ENCODE assay signal across 8 cellular contexts in genomic region chr17:78130439-78131101, GRCh38. TPM values are rescaled to one million over a fixed set of nuclear protein-coding genes. Genes with fewer than 3 reads are reported as not detected.
DNase-seq lines count a peak whose midpoint lies in the region; ATAC-seq and TF ChIP-seq lines count a peak whose summit lies in the region.

A gene with protein sequence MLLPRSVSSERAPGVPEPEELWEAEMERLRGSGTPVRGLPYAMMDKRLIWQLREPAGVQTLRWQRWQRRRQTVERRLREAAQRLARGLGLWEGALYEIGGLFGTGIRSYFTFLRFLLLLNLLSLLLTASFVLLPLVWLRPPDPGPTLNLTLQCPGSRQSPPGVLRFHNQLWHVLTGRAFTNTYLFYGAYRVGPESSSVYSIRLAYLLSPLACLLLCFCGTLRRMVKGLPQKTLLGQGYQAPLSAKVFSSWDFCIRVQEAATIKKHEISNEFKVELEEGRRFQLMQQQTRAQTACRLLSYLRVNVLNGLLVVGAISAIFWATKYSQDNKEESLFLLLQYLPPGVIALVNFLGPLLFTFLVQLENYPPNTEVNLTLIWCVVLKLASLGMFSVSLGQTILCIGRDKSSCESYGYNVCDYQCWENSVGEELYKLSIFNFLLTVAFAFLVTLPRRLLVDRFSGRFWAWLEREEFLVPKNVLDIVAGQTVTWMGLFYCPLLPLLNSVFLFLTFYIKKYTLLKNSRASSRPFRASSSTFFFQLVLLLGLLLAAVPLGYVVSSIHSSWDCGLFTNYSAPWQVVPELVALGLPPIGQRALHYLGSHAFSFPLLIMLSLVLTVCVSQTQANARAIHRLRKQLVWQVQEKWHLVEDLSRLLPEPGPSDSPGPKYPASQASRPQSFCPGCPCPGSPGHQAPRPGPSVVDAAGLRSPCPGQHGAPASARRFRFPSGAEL (plus strand): TSS chr17:78130771. CDS start chr17:78131589, 818 bp downstream.

- ATAC-seq in HG03175 (IDR thresholded peaks at IDR 0.05; ENCODE audit: unreplicated experiment) = no peak

- in situ Hi-C loops in KBM-7 (cut with MboI; ENCODE audit: low pct_unique_long_range_greater_than_20kb, low sequenced_read_pairs) = no loop called here

- POLR2A ChIA-PET in GM10248 (lab: Yijun Ruan, JAX) = interaction anchor here (0.6 to 0.7 kb wide), 2 partner anchors 10 to 25 kb away, joined by 4 to 6 read pairs; no protein-coding TSS in a partner anchor

- CTCF ChIA-PET in GM10248 (lab: Yijun Ruan, JAX) = interaction anchor here (0.9 to 1.7 kb wide), 4 partner anchors 28 to 125 kb away, joined by 3 to 9 read pairs (median 3); no protein-coding TSS in a partner anchor

- DNase-seq in GM10248 (ENCODE audit: extremely low spot score) (peak; percentile 69), KBM-7 (peak; percentile 92), germinal center (ENCODE audit: low spot score) (peak; percentile 80), LoVo (ENCODE audit: low spot score) (no peak), posterior vena cava (ENCODE audit: low spot score) (no peak)
- peak; percentile 69 to 81 for DNase-seq in activated CD4-positive, alpha-beta T cell treated with anti-CD3 and anti-CD28 coated beads, Interleukin-2, amount 50 U/mL, for 48 hours
- peak; percentile 75 for DNase-seq in stimulated activated CD4-positive, alpha-beta T cell treated with anti-CD3 and anti-CD28 coated beads, Interleukin-1b, Interleukin-23, amount 100 ng/mL, for 48 hours

- intact Hi-C loops in posterior vena cava (cut with DNase I) = no loop called here

- TF ChIP-seq CTCF in GM10248 (IDR thresholded peaks at IDR 0.05; ENCODE audit: control extremely low read depth, extremely low read depth, low read depth, missing control alignments) = no peak

RNA-seq across cellular contexts. Expression of the gene that starts here (rescaled TPM):
- 10 to 100 TPM in 1 of 2 donors, 1 to 10 TPM in 1; 6.4 to 15.7 TPM for total RNA-seq in posterior vena cava

Comparison
In these comparisons a context has a peak if more than half of its experiments do, and no peak if none do; other contexts are left out.
1. DNase-seq: peak in GM10248 (single experiment), KBM-7 (single experiment), activated CD4-positive, alpha-beta T cell treated with anti-CD3 and anti-CD28 coated beads, Interleukin-2, amount 50 U/mL, for 48 hours (2 of 2), germinal center (single experiment) and stimulated activated CD4-positive, alpha-beta T cell treated with anti-CD3 and anti-CD28 coated beads, Interleukin-1b, Interleukin-23, amount 100 ng/mL, for 48 hours (single experiment); none in LoVo (single experiment) and posterior vena cava (single experiment).